In the genomic region with DNA sequence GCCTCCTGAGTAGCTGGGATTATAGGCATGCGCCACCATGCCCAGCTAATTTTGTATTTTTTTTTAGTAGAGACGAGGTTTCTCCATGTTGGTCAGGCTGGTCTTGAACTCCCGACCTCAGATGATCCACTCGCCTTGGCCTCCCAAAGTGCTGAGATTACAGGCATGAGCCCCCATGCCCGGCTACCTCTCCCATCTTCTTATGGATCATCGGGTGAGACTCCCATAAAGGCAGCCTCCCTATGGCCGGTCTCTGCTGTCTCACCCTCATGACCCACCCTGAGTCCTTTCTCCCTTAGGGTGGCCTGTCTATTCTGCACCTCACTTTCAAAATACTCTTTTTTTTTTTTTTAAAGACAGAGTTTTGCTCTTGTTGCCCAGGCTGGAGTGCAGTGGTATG, we compare ENCODE assay signal across 7 cellular contexts. TPM values are rescaled to one million over a fixed set of nuclear protein-coding genes. Genes with fewer than 3 reads are reported as not detected.
"Had no signal": no experiment of that assay in that cellular context is flagged by ENCODE, and none has a peak within 500 bp of the region (broad histone marks: within the 10 kb centered on the region; RNA-seq: fewer than 3 reads in every experiment).

No MANE protein-coding gene starts in this region.

RNA-seq across cellular contexts. Expression of gene RTP5, which starts 38.3 kb away (rescaled TPM):
- total RNA-seq: HT-29, LHCN-M2, MCF 10A, OCI-LY7, PC-3, SK-MEL-5 had no signal
- polyA plus RNA-seq: SK-N-SH had no signal

RNA-seq across cellular contexts. Expression of gene PDCD1, which starts 49.1 kb away (rescaled TPM):
- total RNA-seq: HT-29, LHCN-M2, MCF 10A, OCI-LY7, PC-3, SK-MEL-5 had no signal
- polyA plus RNA-seq: SK-N-SH had no signal
